10 cellular contexts compared by ENCODE assay signal in the genomic region with DNA sequence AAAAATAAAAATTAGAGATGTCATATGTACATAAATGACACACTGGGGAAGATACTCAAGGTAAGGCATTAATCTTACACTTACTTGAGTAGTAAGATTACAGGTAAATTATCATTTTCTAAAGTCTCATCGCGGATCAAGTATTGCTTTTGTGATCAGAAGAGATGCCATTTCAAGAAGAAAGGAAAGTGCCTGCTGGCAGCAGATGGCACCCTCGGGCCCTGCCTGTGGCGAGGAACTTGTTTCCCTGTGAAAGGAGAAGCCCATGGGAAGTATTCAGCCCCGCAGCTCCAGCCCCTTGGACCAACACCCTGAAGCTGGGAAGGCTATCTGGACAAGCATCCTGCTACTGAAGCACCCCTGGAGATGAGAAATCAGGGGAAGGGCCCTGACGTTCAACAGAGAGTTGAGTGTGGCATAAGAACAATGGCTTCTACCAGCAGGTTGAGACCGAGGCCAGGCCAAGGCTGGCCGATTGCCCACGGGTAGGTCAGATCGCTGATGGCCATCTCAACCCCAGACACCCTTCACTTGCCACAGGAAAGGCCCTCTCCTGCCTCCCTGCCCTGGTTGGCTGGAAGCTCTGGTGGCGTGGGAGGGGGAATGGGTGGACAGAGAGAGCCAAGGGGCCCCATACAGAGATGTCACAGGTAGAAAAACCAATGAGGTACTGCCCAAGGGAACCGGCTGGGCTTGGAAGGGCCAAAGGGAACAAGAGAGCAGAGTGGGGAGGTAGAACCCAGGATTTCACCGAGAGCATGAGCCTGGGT. TPM values are rescaled to one million over a fixed set of nuclear protein-coding genes. Genes with fewer than 3 reads are reported as not detected.
A peak's percentile ranks its signal among the peaks of the same experiment; 100 is the strongest.
DNase-seq lines count a peak whose midpoint lies in the region; ATAC-seq and TF ChIP-seq lines count a peak whose summit lies in the region.
"Had no signal": no experiment of that assay in that cellular context is flagged by ENCODE, and none has a peak within 500 bp of the region (broad histone marks: within the 10 kb centered on the region; RNA-seq: fewer than 3 reads in every experiment).

No MANE protein-coding gene starts in this region.

- DNase-seq in NCI-H1092 treated with DMSO at 0.1 percent for 48 hours (lab: John Stamatoyannopoulos, UW) (peak; percentile 3), NCI-H1092 (lab: John Stamatoyannopoulos, UW) (no peak), adipocyte (ENCODE audit: low read depth) (peak; percentile 36), neural progenitor cell (ENCODE audit: low spot score) (no peak)
- DNase-seq in natural killer cell treated with Interleukin-12 subunit alpha and Interleukin-12 subunit beta and Interleukin-15 and Interleukin-18, amount 100 ng/mL, for 72 hours (ENCODE audit: low spot score) = no peak
- DNase-seq: nephron progenitor cell had no signal

- H3K27me3 Mint-ChIP-seq in natural killer cell treated with Interleukin-12 subunit alpha and Interleukin-12 subunit beta and Interleukin-15 and Interleukin-18, amount 100 ng/mL, for 72 hours = no peaks in the 10 kb centered on the region
- H3K27me3 Mint-ChIP-seq in neural progenitor cell (ENCODE audit: insufficient read depth, low read depth) = peaks cover 11% of the 10 kb centered on the region

- H3K79me2 ChIP-seq in neural progenitor cell (ENCODE audit: low read depth) = no peaks in the 10 kb centered on the region

- no peaks in the 10 kb centered on the region for H3F3A ChIP-seq in neural progenitor cell (ENCODE audit: low read depth)

- H3K27me3 ChIP-seq in adipocyte (replicated peaks; ENCODE audit: control insufficient read depth, insufficient read depth, low read length) (no peaks in the 10 kb centered on the region), neural progenitor cell (no peaks in the 10 kb centered on the region)

- no peak for ATAC-seq in natural killer cell treated with Interleukin-12 subunit alpha and Interleukin-12 subunit beta and Interleukin-15 and Interleukin-18, amount 100 ng/mL, for 72 hours
- ATAC-seq in GM19467 (IDR thresholded peaks at IDR 0.05; ENCODE audit: unreplicated experiment) (no peak), GM21528 (IDR thresholded peaks at IDR 0.05; ENCODE audit: low FRiP score, unreplicated experiment) (no peak)

- H3K9ac ChIP-seq in adipocyte (ENCODE audit: low read length) (no peak overlapping the region), neural progenitor cell (no peak overlapping the region)

- peak overlapping the region; percentile 100 for H3K27ac ChIP-seq in KOPT-K1 (ENCODE audit: low read depth, low read length, poor library complexity, severe bottlenecking)
- no peak overlapping the region for H3K27ac ChIP-seq in neural progenitor cell

- H4K20me1 ChIP-seq in neural progenitor cell (ENCODE audit: low read depth) = no peaks in the 10 kb centered on the region

- H3K36me3 ChIP-seq in KOPT-K1 (ENCODE audit: insufficient read depth, low read length) = no peaks in the 10 kb centered on the region
- H3K36me3 ChIP-seq in adipocyte (ENCODE audit: control insufficient read depth, insufficient read depth, low read length, severe bottlenecking) = no peaks in the 10 kb centered on the region
- no peaks in the 10 kb centered on the region for H3K36me3 ChIP-seq in neural progenitor cell

- no peak for TF ChIP-seq CTCF in neural progenitor cell (IDR thresholded peaks at IDR 0.05)

- no peaks in the 10 kb centered on the region for H3K9me3 ChIP-seq in KOPT-K1 (ENCODE audit: insufficient read depth, low read length, poor library complexity, severe bottlenecking)
- no peaks in the 10 kb centered on the region for H3K9me3 ChIP-seq in adipocyte (ENCODE audit: control insufficient read depth, low read length)
- no peaks in the 10 kb centered on the region for H3K9me3 ChIP-seq in neural progenitor cell (ENCODE audit: low read depth)

- no peaks in the 10 kb centered on the region for H3K9me3 Mint-ChIP-seq in natural killer cell treated with Interleukin-12 subunit alpha and Interleukin-12 subunit beta and Interleukin-15 and Interleukin-18, amount 100 ng/mL, for 72 hours
- peaks cover 3% of the 10 kb centered on the region for H3K9me3 Mint-ChIP-seq in neural progenitor cell
- H3K9me3 Mint-ChIP-seq: nephron progenitor cell had no signal

- peak overlapping the region; percentile 70 for H3K4me3 Mint-ChIP-seq in natural killer cell treated with Interleukin-12 subunit alpha and Interleukin-12 subunit beta and Interleukin-15 and Interleukin-18, amount 100 ng/mL, for 72 hours
- no peak overlapping the region for H3K4me3 Mint-ChIP-seq in neural progenitor cell
- H3K4me3 Mint-ChIP-seq: nephron progenitor cell had no signal

- H3K4me2 ChIP-seq in neural progenitor cell = no peak overlapping the region

- H3K4me1 ChIP-seq in adipocyte (ENCODE audit: control insufficient read depth, insufficient read depth, low read length) = peaks cover 6% of the 10 kb centered on the region
- H3K4me1 ChIP-seq in neural progenitor cell = no peaks in the 10 kb centered on the region

- H3K27ac Mint-ChIP-seq in natural killer cell treated with Interleukin-12 subunit alpha and Interleukin-12 subunit beta and Interleukin-15 and Interleukin-18, amount 100 ng/mL, for 72 hours = peak overlapping the region; percentile 94 to 97
- no peak overlapping the region for H3K27ac Mint-ChIP-seq in neural progenitor cell
- H3K27ac Mint-ChIP-seq: nephron progenitor cell had no signal

- H3K36me3 Mint-ChIP-seq in natural killer cell treated with Interleukin-12 subunit alpha and Interleukin-12 subunit beta and Interleukin-15 and Interleukin-18, amount 100 ng/mL, for 72 hours = no peaks in the 10 kb centered on the region
- no peaks in the 10 kb centered on the region for H3K36me3 Mint-ChIP-seq in neural progenitor cell

- H3K4me3 ChIP-seq in adipocyte (ENCODE audit: low read length) = no peak overlapping the region
- no peak overlapping the region for H3K4me3 ChIP-seq in neural progenitor cell
- H3K4me3 ChIP-seq: GM12878 had no signal

- H3K4me1 Mint-ChIP-seq in natural killer cell treated with Interleukin-12 subunit alpha and Interleukin-12 subunit beta and Interleukin-15 and Interleukin-18, amount 100 ng/mL, for 72 hours (ENCODE audit: low read depth in 2 of 2) = peaks cover 30 to 36% of the 10 kb centered on the region in 2 donors
- H3K4me1 Mint-ChIP-seq in neural progenitor cell = no peaks in the 10 kb centered on the region

- H2AFZ ChIP-seq in neural progenitor cell (replicated peaks) = no peak overlapping the region

RNA-seq across cellular contexts. Expression of a gene that starts 18.8 kb away (rescaled TPM):
- 10 to 100 TPM; 13.9 to 14.5 TPM for total RNA-seq in natural killer cell treated with Interleukin-12 subunit alpha and Interleukin-12 subunit beta and Interleukin-15 and Interleukin-18, amount 100 ng/mL, for 72 hours
- total RNA-seq in neural progenitor cell (ENCODE audit: low replicate concordance) = 22.7 and 58.8 TPM in 2 replicates

RNA-seq across cellular contexts. Expression of a gene that starts 38.8 kb away (rescaled TPM):
- total RNA-seq in natural killer cell treated with Interleukin-12 subunit alpha and Interleukin-12 subunit beta and Interleukin-15 and Interleukin-18, amount 100 ng/mL, for 72 hours = 10 to 100 TPM; 17.6 to 30.0 TPM
- total RNA-seq in neural progenitor cell (ENCODE audit: low replicate concordance) = 24.4 and 25.0 TPM in 2 replicates

RNA-seq across cellular contexts. Expression of a gene that starts 38.8 kb away (rescaled TPM):
- 1 to 10 TPM; 3.8 to 6.1 TPM for total RNA-seq in natural killer cell treated with Interleukin-12 subunit alpha and Interleukin-12 subunit beta and Interleukin-15 and Interleukin-18, amount 100 ng/mL, for 72 hours
- total RNA-seq in neural progenitor cell (ENCODE audit: low replicate concordance) = 1.5 and 1.7 TPM in 2 replicates

Comparison
In these comparisons a context has a peak if more than half of its experiments do, and no peak if none do; other contexts are left out.
1. DNase-seq: peak in NCI-H1092 treated with DMSO at 0.1 percent for 48 hours (single experiment) and adipocyte (single experiment); none in NCI-H1092 (single experiment), natural killer cell treated with Interleukin-12 subunit alpha and Interleukin-12 subunit beta and Interleukin-15 and Interleukin-18, amount 100 ng/mL, for 72 hours (single experiment) and neural progenitor cell (single experiment).